In the genomic region with DNA sequence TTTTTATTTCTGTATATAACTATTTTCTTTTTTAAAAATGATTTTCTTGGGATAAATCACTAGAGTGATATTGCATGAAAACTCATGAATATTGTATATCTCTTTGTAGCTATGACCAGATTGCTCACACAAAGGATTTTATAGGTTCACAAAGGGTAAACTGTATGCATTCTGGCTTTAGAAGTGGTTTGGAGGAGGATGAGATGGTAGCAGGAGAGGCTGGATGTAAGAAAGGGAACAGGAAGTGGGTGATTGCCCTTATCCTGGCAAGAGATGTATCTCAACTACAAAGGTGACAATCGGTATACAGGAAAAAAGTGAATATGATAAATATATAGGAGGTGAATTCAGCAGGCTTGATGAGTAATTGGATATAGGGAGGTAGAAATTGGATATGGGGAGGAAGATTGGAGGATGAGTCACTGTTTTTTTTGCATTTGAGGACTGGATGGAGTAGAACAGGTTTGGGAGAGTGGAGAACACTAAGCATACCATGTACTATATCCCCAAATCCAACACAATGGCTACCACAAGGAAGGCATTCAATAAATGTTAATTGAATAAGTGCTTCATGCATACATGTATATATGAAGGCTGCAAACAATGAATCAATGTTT, we compare ENCODE assay signal across 19 cellular contexts. TPM values are rescaled to one million over a fixed set of nuclear protein-coding genes. Genes with fewer than 3 reads are reported as not detected.
"Had no signal": no experiment of that assay in that cellular context is flagged by ENCODE, and none has a peak within 500 bp of the region (broad histone marks: within the 10 kb centered on the region; RNA-seq: fewer than 3 reads in every experiment).

No MANE protein-coding gene starts in this region.

- H3K27ac Mint-ChIP-seq: activated CD8-positive, alpha-beta T cell treated with anti-CD3 and anti-CD28 coated beads for 36 hours; natural killer cell had no signal

- H3K9me3 Mint-ChIP-seq: activated CD8-positive, alpha-beta T cell treated with anti-CD3 and anti-CD28 coated beads for 36 hours; activated T-cell treated with anti-CD3 and anti-CD28 coated beads, Interleukin-2, amount 50 U/mL, for 4 hours had no signal

- H3K9me3 ChIP-seq: colonic mucosa, esophagus muscularis mucosa, neutrophil had no signal

- H3K27ac ChIP-seq: colonic mucosa, esophagus muscularis mucosa, neutrophil, parathyroid adenoma had no signal

- H3K27me3 ChIP-seq: colonic mucosa, esophagus muscularis mucosa, neutrophil had no signal

- DNase-seq: activated CD4-positive, alpha-beta T cell treated with anti-CD3 and anti-CD28 coated beads for 4 hours; activated CD8-positive, alpha-beta T cell treated with anti-CD3 and anti-CD28 coated beads for 36 hours; activated effector memory CD4-positive, alpha-beta T cell treated with Interleukin-2 at 50 U/mL for 16 hours; activated naive CD4-positive, alpha-beta T cell treated with anti-CD3 and anti-CD28 coated beads, Interleukin-2, amount 50 U/mL, for 16 hours; activated T-cell treated with anti-CD3 and anti-CD28 coated beads, Interleukin-2, amount 50 U/mL, for 4 hours; caudate nucleus; colonic mucosa; glutamatergic neuron; hypothalamus; kidney glomerular epithelial cell; left ventricle myocardium superior; mesendoderm; natural killer cell; stimulated activated CD4-positive, alpha-beta T cell treated with anti-CD3 and anti-CD28 coated beads, Interleukin-1b, Interleukin-23, amount 100 ng/mL, for 48 hours had no signal

- H3K4me1 Mint-ChIP-seq: natural killer cell had no signal

- H3K36me3 ChIP-seq: colonic mucosa, esophagus muscularis mucosa, neutrophil had no signal

- H3K79me2 ChIP-seq: parathyroid adenoma had no signal

- H3K36me3 Mint-ChIP-seq: natural killer cell had no signal

- H3K4me3 ChIP-seq: colonic mucosa, esophagus muscularis mucosa had no signal

- H2AFZ ChIP-seq: parathyroid adenoma had no signal

- ATAC-seq: activated CD8-positive, alpha-beta T cell treated with anti-CD3 and anti-CD28 coated beads for 36 hours; activated T-cell treated with anti-CD3 and anti-CD28 coated beads, Interleukin-2, amount 50 U/mL, for 4 hours; left ventricle myocardium superior; natural killer cell had no signal

- H3K4me1 ChIP-seq: colonic mucosa, esophagus muscularis mucosa, parathyroid adenoma had no signal

- H3K4me3 Mint-ChIP-seq: activated CD8-positive, alpha-beta T cell treated with anti-CD3 and anti-CD28 coated beads for 36 hours; activated T-cell treated with anti-CD3 and anti-CD28 coated beads, Interleukin-2, amount 50 U/mL, for 4 hours; natural killer cell had no signal

- H3K9ac ChIP-seq: parathyroid adenoma had no signal

RNA-seq across cellular contexts. Expression of gene FGG, which starts 9.9 kb away (rescaled TPM):
- total RNA-seq: activated CD8-positive, alpha-beta T cell treated with anti-CD3 and anti-CD28 coated beads for 36 hours; esophagus muscularis mucosa; fibroblast of villous mesenchyme; left ventricle myocardium superior; natural killer cell; urinary bladder had no signal

RNA-seq across cellular contexts. Expression of gene FGA, which starts 12.0 kb away (rescaled TPM):
- total RNA-seq: activated CD8-positive, alpha-beta T cell treated with anti-CD3 and anti-CD28 coated beads for 36 hours; esophagus muscularis mucosa; fibroblast of villous mesenchyme; left ventricle myocardium superior; natural killer cell; urinary bladder had no signal

RNA-seq across cellular contexts. Expression of gene FGB, which starts 39.7 kb away (rescaled TPM):
- total RNA-seq: activated CD8-positive, alpha-beta T cell treated with anti-CD3 and anti-CD28 coated beads for 36 hours; esophagus muscularis mucosa; fibroblast of villous mesenchyme; left ventricle myocardium superior; natural killer cell; urinary bladder had no signal
